Comparison of ENCODE assay signal across 31 cellular contexts in the genomic region with DNA sequence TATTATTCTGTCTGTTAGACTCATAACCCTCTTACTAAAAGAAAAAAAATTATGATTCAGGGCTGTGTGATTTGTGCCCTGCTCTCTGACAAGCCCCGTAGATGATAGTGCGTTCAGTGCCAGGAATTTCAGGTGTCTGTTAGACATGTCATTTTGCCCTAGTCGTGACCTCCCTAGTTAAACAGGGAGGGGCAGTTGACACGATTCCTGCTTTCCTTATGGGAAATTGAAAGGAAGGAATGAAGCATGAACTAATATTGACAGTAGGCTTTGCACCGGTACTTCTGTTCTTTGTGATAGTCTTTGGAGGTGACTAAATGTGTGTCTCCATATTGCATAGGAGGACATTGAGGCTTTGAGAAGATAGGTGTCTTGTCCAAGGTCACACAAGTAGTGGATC. TPM values are rescaled to one million over a fixed set of nuclear protein-coding genes. Genes with fewer than 3 reads are reported as not detected.
A peak's percentile ranks its signal among the peaks of the same experiment; 100 is the strongest.
DNase-seq lines count a peak whose midpoint lies in the region; ATAC-seq, FAIRE-seq and TF ChIP-seq lines count a peak whose summit lies in the region.
"Had no signal": no experiment of that assay in that cellular context is flagged by ENCODE, and none has a peak within 500 bp of the region (broad histone marks: within the 10 kb centered on the region; RNA-seq: fewer than 3 reads in every experiment).

No MANE protein-coding gene starts in this region.

- H3K9me3 ChIP-seq in astrocyte (ENCODE audit: insufficient read depth, low read depth, low read length) (no peaks in the 10 kb centered on the region), HepG2 (ENCODE audit: low read length) (no peaks in the 10 kb centered on the region), smooth muscle cell (replicated peaks; ENCODE audit: low read depth) (no peaks in the 10 kb centered on the region), WERI-Rb-1 (ENCODE audit: severe bottlenecking) (no peaks in the 10 kb centered on the region)
- H3K9me3 ChIP-seq: lower lobe of right lung, MG63 had no signal

- peaks cover 20% of the 10 kb centered on the region for H3K4me1 Mint-ChIP-seq in astrocyte (ENCODE audit: low read depth, unreplicated experiment)
- H3K4me1 Mint-ChIP-seq: WTC11 had no signal

- H3K4me2 ChIP-seq in KMS-11 (peak overlapping the region; percentile 88; the same call in 1 of the 2 replicates), astrocyte (ENCODE audit: low read length) (peak overlapping the region; percentile 50), HepG2 (ENCODE audit: low read depth, low read length) (no peak overlapping the region), smooth muscle cell (no peak overlapping the region)

- H3K4me3 ChIP-seq in KMS-11 (IDR thresholded peaks at IDR 0.05; ENCODE audit: insufficient read depth, low read depth, low read length), result no peak overlapping the region
- H3K4me3 ChIP-seq in astrocyte (ENCODE audit: insufficient read depth, low read depth, low read length), result no peak overlapping the region
- no peak overlapping the region for H3K4me3 ChIP-seq in HepG2 (replicated peaks in 1 of 3; ENCODE audit: insufficient read depth in 1 of 3, low read depth in 2 of 3, low read length in 3 of 3)
- no peak overlapping the region for H3K4me3 ChIP-seq in smooth muscle cell
- H3K4me3 ChIP-seq in WERI-Rb-1 (ENCODE audit: low read depth, low read length), result no peak overlapping the region
- H3K4me3 ChIP-seq: cardiac muscle cell, lower lobe of right lung, MG63 had no signal

- FAIRE-seq in astrocyte (lab: Jason Lieb, UNC) (no peak), HepG2 (lab: Jason Lieb, UNC) (peak; percentile 65), RCC 7860 (lab: Jason Lieb, UNC) (no peak)
- FAIRE-seq: colon, GM19239, keratinocyte had no signal

- intact Hi-C loops in HepG2 (cut with micrococcal nuclease; ENCODE audit: unreplicated experiment), result loop anchor here (5.0 kb wide), 1 partner anchor 232 kb away; no protein-coding TSS in a partner anchor

- in situ Hi-C loops in HepG2 (cut with HindIII; ENCODE audit: extremely low pct_ligation_motif_present, low pct_unique_long_range_greater_than_20kb), result loop anchor here (5.0 to 25.0 kb wide), 4 partner anchors 107 to 352 kb away; a partner anchor contains a TSS

- peaks cover 6% of the 10 kb centered on the region for H3F3A ChIP-seq in smooth muscle cell (ENCODE audit: low read depth)

- H3K27ac ChIP-seq in KMS-11 (no peak overlapping the region; the same call in 1 of the 2 replicates), astrocyte (ENCODE audit: low read depth, low read length) (no peak overlapping the region), HepG2 (ENCODE audit: extremely low read length, insufficient read depth, low read length) (no peak overlapping the region), smooth muscle cell (ENCODE audit: low read depth) (peak overlapping the region; percentile 32), WERI-Rb-1 (no peak overlapping the region)
- H3K27ac ChIP-seq: lower lobe of right lung, RWPE1 had no signal

- H3K27me3 Mint-ChIP-seq in astrocyte (ENCODE audit: low read depth, unreplicated experiment), result no peaks in the 10 kb centered on the region
- H3K27me3 Mint-ChIP-seq: activated CD4-positive, alpha-beta T cell treated with anti-CD3 and anti-CD28 coated beads, Interleukin-2, amount 10 ng/mL, durations not matched to agents 24 days and 14 days; activated naive CD8-positive, alpha-beta T cell treated with anti-CD3 and anti-CD28 coated beads, Interleukin-2, amount 10 ng/mL, durations not matched to agents 7 days and 5 days; activated T-cell treated with anti-CD3 and anti-CD28 coated beads, Interleukin-2, amount 50 U/mL, for 24 hours; CD4-positive, alpha-beta memory T cell; stimulated activated naive B cell treated with anti-CD40 and anti-IgM and Interleukin-4, amounts not matched to agents 10 μg/mL and 1 μg/mL and 100 μg/mL, for 72 hours; T-cell had no signal

- no peak for TF ChIP-seq POLR2A in HepG2 (IDR thresholded peaks at IDR 0.05; ENCODE audit: insufficient read depth in 1 of 2, low read depth in 2 of 2, low read length in 2 of 2)

- no peak overlapping the region for H2AFZ ChIP-seq in KMS-11 (ENCODE audit: low read depth)
- no peak overlapping the region for H2AFZ ChIP-seq in astrocyte (ENCODE audit: low read depth, low read length)
- H2AFZ ChIP-seq in HepG2 (ENCODE audit: low read length), result no peak overlapping the region
- H2AFZ ChIP-seq in smooth muscle cell (ENCODE audit: low read depth), result no peak overlapping the region

- peaks cover 11% of the 10 kb centered on the region for H3K36me3 Mint-ChIP-seq in astrocyte (ENCODE audit: low read depth, unreplicated experiment)

- BruUV-seq in HepG2 (replicated peaks; lab: Mats Ljungman, UMichigan), result no TSS peak

- H3K79me2 ChIP-seq in KMS-11 (ENCODE audit: insufficient read depth, low read depth) (peaks cover 9% of the 10 kb centered on the region; the same call in 1 of the 2 replicates), astrocyte (ENCODE audit: insufficient read depth, low read length) (peaks cover 25% of the 10 kb centered on the region), HepG2 (ENCODE audit: insufficient read depth, low read length) (peaks cover 10% of the 10 kb centered on the region), smooth muscle cell (ENCODE audit: low read depth) (peaks cover under 1% of the 10 kb centered on the region)

- no peak overlapping the region for H3K4me3 Mint-ChIP-seq in astrocyte (ENCODE audit: unreplicated experiment)
- H3K4me3 Mint-ChIP-seq: activated CD4-positive, alpha-beta T cell treated with anti-CD3 and anti-CD28 coated beads, Interleukin-2, amount 10 ng/mL, durations not matched to agents 24 days and 14 days; activated naive CD8-positive, alpha-beta T cell treated with anti-CD3 and anti-CD28 coated beads, Interleukin-2, amount 10 ng/mL, durations not matched to agents 7 days and 5 days; activated T-cell treated with anti-CD3 and anti-CD28 coated beads, Interleukin-2, amount 50 U/mL, for 24 hours; CD4-positive, alpha-beta memory T cell; HFFc6; nephron; stimulated activated naive B cell treated with anti-CD40 and anti-IgM and Interleukin-4, amounts not matched to agents 10 μg/mL and 1 μg/mL and 100 μg/mL, for 72 hours; T-cell; WTC11 had no signal

- WGBS in HepG2 (ENCODE audit: low lambda C conversion rate), result 42% methylated on average over 5 of the region's 5 CpGs
- WGBS in smooth muscle cell (ENCODE audit: low lambda C conversion rate), result 95% methylated on average over 5 of the region's 5 CpGs

- no peak overlapping the region for H3K9ac ChIP-seq in KMS-11
- H3K9ac ChIP-seq in astrocyte (ENCODE audit: low read length), result no peak overlapping the region
- H3K9ac ChIP-seq in HepG2 (ENCODE audit: insufficient read depth, low read depth, low read length), result no peak overlapping the region
- no peak overlapping the region for H3K9ac ChIP-seq in smooth muscle cell (ENCODE audit: low read depth)

- CTCF ChIA-PET in HepG2 (lab: Yijun Ruan, JAX; ENCODE audit: low intra/inter-chr PET ratio, low total read pairs), result interaction anchor here (1.1 to 6.1 kb wide), 2 partner anchors 14 to 162 kb away, joined by 3 to 140 read pairs; no protein-coding TSS in a partner anchor

- TF ChIP-seq EP300 in HepG2 (IDR thresholded peaks at IDR 0.05; ENCODE audit: low read depth in 2 of 2, low read length in 2 of 2) (peak in 1 of 2 experiments; percentile 60; a peak in 1 of 4 replicates), HepG2 (CRISPR knock-in tag; IDR thresholded peaks at IDR 0.05; ENCODE audit: borderline replicate concordance) (peak; percentile 93)

- TF ChIP-seq CTCF in KMS-11 (conservative IDR thresholded peaks at IDR 0.05; ENCODE audit: low read depth, low read length) (no peak), astrocyte (IDR thresholded peaks at IDR 0.05; ENCODE audit: insufficient read depth, low read depth, low read length) (no peak), HepG2 (CRISPR knock-in tag; IDR thresholded peaks at IDR 0.05) (no peak), smooth muscle cell (IDR thresholded peaks at IDR 0.05; ENCODE audit: borderline replicate concordance, insufficient read depth, poor library complexity, severe bottlenecking) (no peak), WERI-Rb-1 (IDR thresholded peaks at IDR 0.05; ENCODE audit: low read depth, low read length) (no peak)

- H3K36me3 ChIP-seq in KMS-11 (ENCODE audit: insufficient read depth) (peaks cover 7% of the 10 kb centered on the region; the same call in 1 of the 2 replicates), astrocyte (ENCODE audit: insufficient read depth, low read length) (peaks cover 29% of the 10 kb centered on the region), HepG2 (replicated peaks in 1 of 2; ENCODE audit: control insufficient read depth in 1 of 2, insufficient read depth in 2 of 2, low read length in 2 of 2) (peaks cover 44 to 92% of the 10 kb centered on the region in 2 experiments), smooth muscle cell (ENCODE audit: low read depth) (peaks cover 6% of the 10 kb centered on the region), WERI-Rb-1 (peaks cover 76% of the 10 kb centered on the region)

- no peaks in the 10 kb centered on the region for H3K9me3 Mint-ChIP-seq in astrocyte (ENCODE audit: unreplicated experiment)
- H3K9me3 Mint-ChIP-seq: activated CD4-positive, alpha-beta T cell treated with anti-CD3 and anti-CD28 coated beads, Interleukin-2, amount 10 ng/mL, durations not matched to agents 24 days and 14 days; activated naive CD8-positive, alpha-beta T cell treated with anti-CD3 and anti-CD28 coated beads, Interleukin-2, amount 10 ng/mL, durations not matched to agents 7 days and 5 days; activated T-cell treated with anti-CD3 and anti-CD28 coated beads, Interleukin-2, amount 50 U/mL, for 24 hours; CD4-positive, alpha-beta memory T cell; HFFc6; nephron; stimulated activated naive B cell treated with anti-CD40 and anti-IgM and Interleukin-4, amounts not matched to agents 10 μg/mL and 1 μg/mL and 100 μg/mL, for 72 hours; T-cell; WTC11 had no signal

- POLR2A ChIA-PET in HepG2 (lab: Yijun Ruan, JAX), result interaction anchor here (1.6 kb wide), 1 partner anchor 84 kb away, joined by 3 read pairs; no protein-coding TSS in a partner anchor

- no peak overlapping the region for H3K27ac Mint-ChIP-seq in astrocyte (ENCODE audit: unreplicated experiment)
- H3K27ac Mint-ChIP-seq: activated CD4-positive, alpha-beta T cell treated with anti-CD3 and anti-CD28 coated beads, Interleukin-2, amount 10 ng/mL, durations not matched to agents 24 days and 14 days; activated naive CD8-positive, alpha-beta T cell treated with anti-CD3 and anti-CD28 coated beads, Interleukin-2, amount 10 ng/mL, durations not matched to agents 7 days and 5 days; activated T-cell treated with anti-CD3 and anti-CD28 coated beads, Interleukin-2, amount 50 U/mL, for 24 hours; HFFc6; stimulated activated naive B cell treated with anti-CD40 and anti-IgM and Interleukin-4, amounts not matched to agents 10 μg/mL and 1 μg/mL and 100 μg/mL, for 72 hours; T-cell; WTC11 had no signal

- H4K20me1 ChIP-seq in KMS-11 (ENCODE audit: insufficient read depth), result peaks cover 7% of the 10 kb centered on the region; the same call in 1 of the 2 replicates
- peaks cover 6% of the 10 kb centered on the region for H4K20me1 ChIP-seq in astrocyte (ENCODE audit: insufficient read depth, low read length)
- peaks cover 22% of the 10 kb centered on the region for H4K20me1 ChIP-seq in HepG2 (ENCODE audit: insufficient read depth, low read length)
- H4K20me1 ChIP-seq in smooth muscle cell (ENCODE audit: low read depth), result peaks cover 34% of the 10 kb centered on the region

- peak; percentile 13; the same call in 2 of the 3 replicates for ATAC-seq in HepG2
- ATAC-seq in GM19328 (IDR thresholded peaks at IDR 0.05; ENCODE audit: unreplicated experiment), result no peak
- ATAC-seq: stimulated activated naive B cell treated with anti-CD40 and anti-IgM and Interleukin-4, amounts not matched to agents 10 μg/mL and 1 μg/mL and 100 μg/mL, for 72 hours; T-cell; WTC11 had no signal

- H3K4me1 ChIP-seq in KMS-11 (ENCODE audit: low read depth, poor library complexity, severe bottlenecking) (peaks cover 47% of the 10 kb centered on the region), astrocyte (ENCODE audit: insufficient read depth, low read length) (peaks cover 22% of the 10 kb centered on the region), HepG2 (ENCODE audit: insufficient read depth, low read length) (peaks cover 17% of the 10 kb centered on the region), smooth muscle cell (ENCODE audit: low read depth) (no peaks in the 10 kb centered on the region)

- H3K27me3 ChIP-seq in KMS-11 (ENCODE audit: insufficient read depth, low read depth) (no peaks in the 10 kb centered on the region), astrocyte (ENCODE audit: insufficient read depth, low read length) (no peaks in the 10 kb centered on the region), HepG2 (ENCODE audit: control insufficient read depth in 1 of 2, insufficient read depth in 2 of 2, low read length in 2 of 2) (no peaks in the 10 kb centered on the region), smooth muscle cell (ENCODE audit: low read depth) (no peaks in the 10 kb centered on the region), WERI-Rb-1 (ENCODE audit: insufficient read depth, low read depth, severe bottlenecking) (no peaks in the 10 kb centered on the region)
- H3K27me3 ChIP-seq: cardiac muscle cell, MG63 had no signal

- no peak for DNase-seq in astrocyte (ENCODE audit: low read depth)
- DNase-seq in HepG2 (ENCODE audit: low spot score), result peak; percentile 93
- no peak for DNase-seq in smooth muscle cell (lab: John Stamatoyannopoulos, UW; ENCODE audit: unreplicated experiment)
- DNase-seq in WERI-Rb-1, result no peak
- DNase-seq in RCC 7860 (ENCODE audit: low spot score), result no peak
- DNase-seq: activated CD4-positive, alpha-beta T cell treated with anti-CD3 and anti-CD28 coated beads, Interleukin-2, amount 10 ng/mL, durations not matched to agents 24 days and 14 days; activated effector memory CD4-positive, alpha-beta T cell treated with anti-CD3 and anti-CD28 coated beads, Interleukin-2, amount 50 U/mL, for 16 hours; activated naive CD8-positive, alpha-beta T cell treated with anti-CD3 and anti-CD28 coated beads, Interleukin-2, amount 10 ng/mL, durations not matched to agents 7 days and 5 days; activated T-cell treated with anti-CD3 and anti-CD28 coated beads, Interleukin-2, amount 50 U/mL, for 24 hours; aorta; CD4-positive, alpha-beta memory T cell; effector CD4-positive, alpha-beta T cell; erythroblast; GOT3; HFFc6; KBM-7; lower lobe of right lung; MG63; NCI-H1417 treated with DMSO at 0.1 percent for 48 hours; NCI-H774; stimulated activated naive B cell treated with anti-CD40 and anti-IgM and Interleukin-4, amounts not matched to agents 10 μg/mL and 1 μg/mL and 100 μg/mL, for 72 hours; T-cell had no signal

- no peak for TF ChIP-seq RAD21 in HepG2 (CRISPR knock-in tag; IDR thresholded peaks at IDR 0.05)

RNA-seq across cellular contexts. Expression of a gene that starts 26.3 kb away (rescaled TPM):
- total RNA-seq in astrocyte (20.7 and 21.6 TPM in 2 replicates), HepG2 (2016; rRNA removed; fragmentation: Illumina TruSeq; extraction: Trizol) (41.5 and 45.6 TPM in 2 replicates), smooth muscle cell (40.2 and 59.1 TPM in 2 replicates)
- total RNA-seq in HepG2 (2016; cell fraction: cytosol; rRNA removed; fragmentation: Illumina TruSeq; extraction: Trizol; ENCODE audit: low read depth), result 88.9 and 116 TPM in 2 replicates
- 39.5 and 44.6 TPM in 2 replicates for total RNA-seq in HepG2 (2016; cell fraction: insoluble cytoplasmic fraction; rRNA removed; fragmentation: Illumina TruSeq; extraction: Trizol)
- 25.9 and 26.4 TPM in 2 replicates for total RNA-seq in HepG2 (2016; cell fraction: membrane; rRNA removed; fragmentation: Illumina TruSeq; extraction: Trizol)
- total RNA-seq in HepG2 (2016; cell fraction: nucleus; rRNA removed; fragmentation: Illumina TruSeq; extraction: Trizol), result 54.7 and 73.0 TPM in 2 replicates
- polyA plus RNA-seq in HepG2 (2011; rRNA removed) (29.7 and 31.1 TPM in 2 replicates), smooth muscle cell (13.5 and 19.6 TPM in 2 replicates)
- polyA plus RNA-seq in HepG2 (2011; cell fraction: cytosol; rRNA removed), result 16.3 and 23.0 TPM in 2 replicates
- polyA plus RNA-seq in HepG2 (2011; cell fraction: nucleus; rRNA removed), result 23.9 and 28.8 TPM in 2 replicates
- 25.6 and 28.2 TPM in 2 replicates for polyA plus RNA-seq in HepG2 (2012)
- 1.9 and 2.1 TPM in 2 replicates for polyA plus RNA-seq in HepG2 (2016; cell fraction: cytosol; fragmentation: Illumina TruSeq; extraction: Trizol; ENCODE audit: low read depth)
- polyA plus RNA-seq in HepG2 (2016; cell fraction: insoluble cytoplasmic fraction; fragmentation: Illumina TruSeq; extraction: Trizol; ENCODE audit: low read depth), result 40.0 and 47.0 TPM in 2 replicates
- 7.1 and 7.5 TPM in 2 replicates for polyA plus RNA-seq in HepG2 (2016; cell fraction: membrane; fragmentation: Illumina TruSeq; extraction: Trizol; ENCODE audit: low read depth)
- polyA plus RNA-seq in HepG2 (2016; cell fraction: nucleus; fragmentation: Illumina TruSeq; extraction: Trizol; ENCODE audit: insufficient read depth, low read depth), result 61.9 and 76.1 TPM in 2 replicates
- 39.2 and 72.4 TPM in 2 replicates for polyA minus RNA-seq in HepG2 (2011; rRNA and poly(A)+ RNA removed; ENCODE audit: low replicate concordance)
- 36.2 and 48.9 TPM in 2 replicates for polyA minus RNA-seq in HepG2 (2011; cell fraction: cytosol; rRNA and poly(A)+ RNA removed)
- 98.0 and 104 TPM in 2 replicates for polyA minus RNA-seq in HepG2 (2011; cell fraction: nucleus; rRNA and poly(A)+ RNA removed)

RNA-seq across cellular contexts. Expression of a gene that starts 26.6 kb away (rescaled TPM):
- total RNA-seq in astrocyte, result 13.4 and 16.9 TPM in 2 replicates
- total RNA-seq in HepG2 (2016; rRNA removed; fragmentation: Illumina TruSeq; extraction: Trizol), result 39.8 and 51.7 TPM in 2 replicates
- 4.3 and 5.3 TPM in 2 replicates for total RNA-seq in HepG2 (2016; cell fraction: cytosol; rRNA removed; fragmentation: Illumina TruSeq; extraction: Trizol; ENCODE audit: low read depth)
- total RNA-seq in HepG2 (2016; cell fraction: insoluble cytoplasmic fraction; rRNA removed; fragmentation: Illumina TruSeq; extraction: Trizol), result 39.0 and 48.3 TPM in 2 replicates
- total RNA-seq in HepG2 (2016; cell fraction: membrane; rRNA removed; fragmentation: Illumina TruSeq; extraction: Trizol), result 12.1 and 12.8 TPM in 2 replicates
- 53.4 and 63.7 TPM in 2 replicates for total RNA-seq in HepG2 (2016; cell fraction: nucleus; rRNA removed; fragmentation: Illumina TruSeq; extraction: Trizol)
- polyA plus RNA-seq in HepG2 (2011; rRNA removed), result 21.5 and 22.9 TPM in 2 replicates
- 15.4 and 16.2 TPM in 2 replicates for polyA plus RNA-seq in HepG2 (2011; cell fraction: cytosol; rRNA removed)
- 16.1 and 18.5 TPM in 2 replicates for polyA plus RNA-seq in HepG2 (2011; cell fraction: nucleus; rRNA removed)
- 15.4 and 20.9 TPM in 2 replicates for polyA plus RNA-seq in HepG2 (2012)
- 2.1 and 2.4 TPM in 2 replicates for polyA plus RNA-seq in HepG2 (2016; cell fraction: cytosol; fragmentation: Illumina TruSeq; extraction: Trizol; ENCODE audit: low read depth)
- polyA plus RNA-seq in HepG2 (2016; cell fraction: insoluble cytoplasmic fraction; fragmentation: Illumina TruSeq; extraction: Trizol; ENCODE audit: low read depth), result 23.2 and 30.3 TPM in 2 replicates
- polyA plus RNA-seq in HepG2 (2016; cell fraction: membrane; fragmentation: Illumina TruSeq; extraction: Trizol; ENCODE audit: low read depth), result 3.8 and 4.7 TPM in 2 replicates
- 32.5 and 34.5 TPM in 2 replicates for polyA plus RNA-seq in HepG2 (2016; cell fraction: nucleus; fragmentation: Illumina TruSeq; extraction: Trizol; ENCODE audit: insufficient read depth, low read depth)
- polyA minus RNA-seq in HepG2 (2011; rRNA and poly(A)+ RNA removed; ENCODE audit: low replicate concordance), result 67.8 and 87.6 TPM in 2 replicates
- polyA minus RNA-seq in HepG2 (2011; cell fraction: cytosol; rRNA and poly(A)+ RNA removed), result 20.3 and 23.7 TPM in 2 replicates
- 72.5 and 93.6 TPM in 2 replicates for polyA minus RNA-seq in HepG2 (2011; cell fraction: nucleus; rRNA and poly(A)+ RNA removed)
- 17.0 and 20.4 TPM in 2 replicates for total RNA-seq in smooth muscle cell
- polyA plus RNA-seq in smooth muscle cell, result 14.2 and 20.0 TPM in 2 replicates

Comparison
In these comparisons a context has a peak if more than half of its experiments do, and no peak if none do; other contexts are left out.
1. H3K4me2 ChIP-seq: peak in KMS-11 (single experiment) and astrocyte (single experiment); none in HepG2 (single experiment) and smooth muscle cell (single experiment).